ENCODE assay signal across 15 cellular contexts in the genomic region with DNA sequence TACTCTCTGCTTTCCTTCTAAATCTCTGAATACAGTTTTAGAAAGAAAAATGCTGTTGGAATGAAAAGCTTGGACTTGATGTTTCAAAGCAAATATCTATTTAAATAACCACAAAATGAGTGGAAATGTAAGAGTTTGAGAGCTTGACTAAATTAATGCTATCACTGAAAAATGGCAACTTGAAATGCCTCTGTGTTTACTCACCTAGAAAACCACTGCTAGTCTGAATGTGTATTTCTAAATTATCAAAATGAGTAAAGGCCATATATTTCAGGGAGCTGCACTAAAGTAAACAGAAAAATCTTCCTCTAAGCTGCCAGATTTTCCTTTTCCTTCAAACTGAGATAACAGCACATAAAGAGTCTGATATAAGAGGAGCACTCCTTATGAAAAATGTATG.
DNase-seq lines count a peak whose midpoint lies in the region; TF ChIP-seq lines count a peak whose summit lies in the region.
"Had no signal": no experiment of that assay in that cellular context is flagged by ENCODE, and none has a peak within 500 bp of the region (broad histone marks: within the 10 kb centered on the region; RNA-seq: fewer than 3 reads in every experiment).

No MANE protein-coding gene starts in this region.

- no peak overlapping the region for H4K8ac ChIP-seq in mesenchymal stem cell (ENCODE audit: low read length)

- H2AK5ac ChIP-seq in mesenchymal stem cell (ENCODE audit: low read length, severe bottlenecking) = no peak overlapping the region

- TF ChIP-seq POLR2A in spleen (IDR thresholded peaks at IDR 0.05) = no peak

- DNase-seq in AG10803 (ENCODE audit: low read depth) (peak; percentile 55), HS-5 (ENCODE audit: low read depth) (peak; percentile 6), astrocyte of the spinal cord (ENCODE audit: low read depth, low spot score) (peak; percentile 46), mesenchymal stem cell (peak; percentile 38), spleen (no peak), ecto neural progenitor cell (ENCODE audit: low spot score) (no peak), GM13976 (ENCODE audit: low spot score) (no peak)
- DNase-seq: Calu3; CD4-positive, alpha-beta T cell; GDM1; NCI-H1436; NCI-H2107; NCI-H345; NCI-H526 treated with DMSO at 0.1 percent for 48 hours; SIG-M5 had no signal

- no peak overlapping the region for H3K4ac ChIP-seq in mesenchymal stem cell (ENCODE audit: low read depth in 1 of 2, low read length in 2 of 2)

- no peak overlapping the region for H4K91ac ChIP-seq in mesenchymal stem cell (ENCODE audit: low read length)

- H3K4me3 ChIP-seq in AG10803 (ENCODE audit: low read length) = no peak overlapping the region
- no peak overlapping the region for H3K4me3 ChIP-seq in astrocyte of the spinal cord (ENCODE audit: low read depth, low read length)
- H3K4me3 ChIP-seq in mesenchymal stem cell (ENCODE audit: insufficient read depth in 1 of 2, low read depth in 1 of 2, low read length in 2 of 2) = no peak overlapping the region
- H3K4me3 ChIP-seq in spleen = no peak overlapping the region

- intact Hi-C loops in spleen (cut with DNase I; ENCODE audit: low total_unique reads) = no loop called here

- H2BK15ac ChIP-seq in mesenchymal stem cell (ENCODE audit: low read depth, poor library complexity, severe bottlenecking) = no peak overlapping the region

- H3K27ac ChIP-seq in mesenchymal stem cell (ENCODE audit: low read length, poor library complexity, severe bottlenecking) (no peak overlapping the region), spleen (no peak overlapping the region)

- H3K18ac ChIP-seq in mesenchymal stem cell (ENCODE audit: low read depth in 1 of 2, low read length in 2 of 2) = no peak overlapping the region

- no peak overlapping the region for H2BK5ac ChIP-seq in mesenchymal stem cell (ENCODE audit: low read depth, low read length, poor library complexity, severe bottlenecking)

- H2AFZ ChIP-seq in mesenchymal stem cell (ENCODE audit: low read depth, low read length) = no peak overlapping the region

- no peak overlapping the region for H2BK120ac ChIP-seq in mesenchymal stem cell (ENCODE audit: low read depth, low read length)

- H3K79me1 ChIP-seq in mesenchymal stem cell (replicated peaks; ENCODE audit: low read length, poor library complexity, severe bottlenecking) = peaks cover 3% of the 10 kb centered on the region

- no peak for TF ChIP-seq CTCF in AG10803 (conservative IDR thresholded peaks at IDR 0.05; ENCODE audit: low read length)
- no peak for TF ChIP-seq CTCF in astrocyte of the spinal cord (IDR thresholded peaks at IDR 0.05; ENCODE audit: low read depth, low read length)
- TF ChIP-seq CTCF in spleen (IDR thresholded peaks at IDR 0.05 in 8 of 11, conservative IDR thresholded peaks at IDR 0.05 in 3 of 11) = no peak
- TF ChIP-seq CTCF in GM13976 (IDR thresholded peaks at IDR 0.05; ENCODE audit: borderline replicate concordance, control extremely low read depth, extremely low read depth, insufficient read depth, missing control alignments) = no peak

- H3K4me1 ChIP-seq in mesenchymal stem cell (ENCODE audit: control insufficient read depth, insufficient read depth, low read depth, low read length) (no peaks in the 10 kb centered on the region), spleen (no peaks in the 10 kb centered on the region)

- no peak overlapping the region for H3K9ac ChIP-seq in mesenchymal stem cell (ENCODE audit: low read length)

- H2BK12ac ChIP-seq in mesenchymal stem cell (ENCODE audit: low read length in 2 of 2) = no peak overlapping the region

- peaks cover 0 to 5% of the 10 kb centered on the region in 2 experiments for H3K36me3 ChIP-seq in mesenchymal stem cell (ENCODE audit: control insufficient read depth in 1 of 2, insufficient read depth in 2 of 2, low read depth in 1 of 2, low read length in 2 of 2)
- peaks cover 0 to 46% (median 4%) of the 10 kb centered on the region in 6 donors for H3K36me3 ChIP-seq in spleen

- H3K14ac ChIP-seq in mesenchymal stem cell (ENCODE audit: low read length in 2 of 2) = no peak overlapping the region

- no peak overlapping the region for H3K4me2 ChIP-seq in mesenchymal stem cell (ENCODE audit: low read length, poor library complexity, severe bottlenecking)

- H3K23ac ChIP-seq in mesenchymal stem cell (ENCODE audit: low read length in 2 of 2) = no peak overlapping the region

- in situ Hi-C loops in astrocyte of the spinal cord (cut with HindIII; ENCODE audit: low sequenced_read_pairs) = no loop called here
- in situ Hi-C loops in GM13976 (cut with MboI; ENCODE audit: low sequenced_read_pairs, unreplicated experiment) = no loop called here

- H3K9me3 ChIP-seq in mesenchymal stem cell (ENCODE audit: control insufficient read depth, low read length) (no peaks in the 10 kb centered on the region), spleen (no peaks in the 10 kb centered on the region)

- H3K27me3 ChIP-seq in mesenchymal stem cell (ENCODE audit: control insufficient read depth in 1 of 2, insufficient read depth in 1 of 2, low read length in 2 of 2) (no peaks in the 10 kb centered on the region), spleen (replicated peaks in 1 of 7) (no peaks in the 10 kb centered on the region)

Comparison
In these comparisons a context has a peak if more than half of its experiments do, and no peak if none do; other contexts are left out.
1. DNase-seq: peak in AG10803 (single experiment), HS-5 (single experiment), astrocyte of the spinal cord (single experiment) and mesenchymal stem cell (single experiment); none in spleen (single experiment), ecto neural progenitor cell (single experiment) and GM13976 (single experiment).